ENCODE assay signal across 15 cellular contexts in genomic region chr2:9641641-9642040, GRCh38. TPM values are rescaled to one million over a fixed set of nuclear protein-coding genes. Genes with fewer than 3 reads are reported as not detected.
A peak's percentile ranks its signal among the peaks of the same experiment; 100 is the strongest.
DNase-seq lines count a peak whose midpoint lies in the region; ATAC-seq and TF ChIP-seq lines count a peak whose summit lies in the region.
"Had no signal": no experiment of that assay in that cellular context is flagged by ENCODE, and none has a peak within 500 bp of the region (broad histone marks: within the 10 kb centered on the region; RNA-seq: fewer than 3 reads in every experiment).

No MANE protein-coding gene starts in this region.

- H2BK12ac ChIP-seq in neuronal stem cell (ENCODE audit: low read length): no peak overlapping the region

- no peaks in the 10 kb centered on the region for H3K9me3 ChIP-seq in neuronal stem cell (replicated peaks in 1 of 2; ENCODE audit: control insufficient read depth in 2 of 2, insufficient read depth in 1 of 2, low read depth in 1 of 2, low read length in 2 of 2)
- H3K9me3 ChIP-seq: ovary had no signal

- no peak overlapping the region for H2BK15ac ChIP-seq in neuronal stem cell (ENCODE audit: low read length)

- no peak overlapping the region for H4K8ac ChIP-seq in neuronal stem cell (ENCODE audit: low read depth, low read length)

- CTCF ChIA-PET in activated CD4-positive, alpha-beta T cell treated with anti-CD3 and anti-CD28 coated beads, Interleukin-2, amount 10 ng/mL, durations not matched to agents 7 days and 5 days (lab: Charles Lee): interaction anchor here (1.0 kb wide), 1 partner anchor 16 kb away, joined by 3 read pairs; no protein-coding TSS in a partner anchor

- H4K91ac ChIP-seq in neuronal stem cell (ENCODE audit: low read depth, low read length, poor library complexity): no peak overlapping the region

- no peaks in the 10 kb centered on the region for H3K36me3 ChIP-seq in neuronal stem cell (replicated peaks in 1 of 2; ENCODE audit: control insufficient read depth in 2 of 2, insufficient read depth in 2 of 2, low read length in 2 of 2)
- H3K36me3 ChIP-seq: ovary had no signal

- no peaks in the 10 kb centered on the region for H3K79me1 ChIP-seq in neuronal stem cell (ENCODE audit: low read depth, low read length)

- no peak overlapping the region for H3K9ac ChIP-seq in neuronal stem cell (ENCODE audit: low read depth, low read length, poor library complexity)

- H3K4ac ChIP-seq in neuronal stem cell (ENCODE audit: low read length): no peak overlapping the region

- no CpG with 5 or more reads among the region's 4 CpGs for WGBS in neuronal stem cell (ENCODE audit: extremely low coverage in 2 of 2, insufficient read length in 2 of 2, insufficient replicate concordance in 1 of 2), 2 donors

- no peak overlapping the region for H3K4me3 ChIP-seq in neuronal stem cell (ENCODE audit: low read length in 2 of 2)
- H3K4me3 ChIP-seq: ovary had no signal

- H3K27me3 Mint-ChIP-seq in activated CD4-positive, alpha-beta T cell treated with anti-CD3 and anti-CD28 coated beads, Interleukin-2, amount 10 ng/mL, durations not matched to agents 7 days and 5 days: peaks cover 10% of the 10 kb centered on the region

- peak; percentile 45 for DNase-seq in activated CD4-positive, alpha-beta T cell treated with anti-CD3 and anti-CD28 coated beads, Interleukin-2, amount 10 ng/mL, durations not matched to agents 7 days and 5 days
- no peak for DNase-seq in activated CD4-positive, alpha-beta T cell treated with anti-CD3 and anti-CD28 coated beads, Interleukin-2, amount 50 U/mL, for 1 hour
- DNase-seq in T-helper 22 cell (ENCODE audit: low read depth) (peak; percentile 11), islet precursor cell (peak; percentile 7), neuronal stem cell (ENCODE audit: low spot score) (no peak)
- no peak for DNase-seq in central memory CD4-positive, alpha-beta T cell
- DNase-seq: hypothalamus, KBM-7, NCI-H1417 treated with DMSO at 0.1 percent for 48 hours, NCI-H2227 treated with DMSO at 0.1 percent for 48 hours, ovary had no signal

- no peak overlapping the region for H3K23ac ChIP-seq in neuronal stem cell (ENCODE audit: low read depth, low read length, poor library complexity)

- H3K36me3 Mint-ChIP-seq in activated CD4-positive, alpha-beta T cell treated with anti-CD3 and anti-CD28 coated beads, Interleukin-2, amount 10 ng/mL, durations not matched to agents 7 days and 5 days (ENCODE audit: low read depth): no peaks in the 10 kb centered on the region
- H3K36me3 Mint-ChIP-seq: brain had no signal

- peaks cover 0 to 17% (median 0%) of the 10 kb centered on the region in 3 experiments for H3K27me3 ChIP-seq in neuronal stem cell (ENCODE audit: control insufficient read depth in 3 of 3, insufficient read depth in 3 of 3, low read depth in 1 of 3, low read length in 3 of 3)
- H3K27me3 ChIP-seq: ovary had no signal

- no peaks in the 10 kb centered on the region for H3K9me3 Mint-ChIP-seq in activated CD4-positive, alpha-beta T cell treated with anti-CD3 and anti-CD28 coated beads, Interleukin-2, amount 10 ng/mL, durations not matched to agents 7 days and 5 days

- H3K14ac ChIP-seq in neuronal stem cell (ENCODE audit: low read length): no peak overlapping the region

- H3K27ac ChIP-seq in neuronal stem cell (replicated peaks; ENCODE audit: low read length): no peak overlapping the region
- H3K27ac ChIP-seq: HL-60, ovary had no signal

- no peak overlapping the region for H3K4me2 ChIP-seq in neuronal stem cell (ENCODE audit: insufficient read depth, low read length, poor library complexity, severe bottlenecking)

- H2BK5ac ChIP-seq in neuronal stem cell (ENCODE audit: low read length): no peak overlapping the region

- peak overlapping the region; percentile 71 for H3K27ac Mint-ChIP-seq in activated CD4-positive, alpha-beta T cell treated with anti-CD3 and anti-CD28 coated beads, Interleukin-2, amount 10 ng/mL, durations not matched to agents 7 days and 5 days
- H3K27ac Mint-ChIP-seq: brain had no signal

- H3K4me1 ChIP-seq in neuronal stem cell (ENCODE audit: control insufficient read depth in 2 of 2, insufficient read depth in 1 of 2, low read depth in 1 of 2, low read length in 2 of 2): peaks cover 15 to 20% of the 10 kb centered on the region in 2 donors

- H3K18ac ChIP-seq in neuronal stem cell (ENCODE audit: low read length): no peak overlapping the region

- no peak overlapping the region for H2BK120ac ChIP-seq in neuronal stem cell (ENCODE audit: low read depth, low read length)

- peaks cover 34% of the 10 kb centered on the region for H3K4me1 Mint-ChIP-seq in activated CD4-positive, alpha-beta T cell treated with anti-CD3 and anti-CD28 coated beads, Interleukin-2, amount 10 ng/mL, durations not matched to agents 7 days and 5 days

- no peak for TF ChIP-seq POLR2A in GM18505 (IDR thresholded peaks at IDR 0.05; ENCODE audit: borderline replicate concordance, extremely low read depth, insufficient read depth, insufficient read length)

- H2AK5ac ChIP-seq in neuronal stem cell (ENCODE audit: low read depth, low read length): no peak overlapping the region

- POLR2A ChIA-PET in activated CD4-positive, alpha-beta T cell treated with anti-CD3 and anti-CD28 coated beads, Interleukin-2, amount 10 ng/mL, durations not matched to agents 7 days and 5 days (lab: Charles Lee): no interaction called here

- peak overlapping the region; percentile 43 for H3K4me3 Mint-ChIP-seq in activated CD4-positive, alpha-beta T cell treated with anti-CD3 and anti-CD28 coated beads, Interleukin-2, amount 10 ng/mL, durations not matched to agents 7 days and 5 days
- H3K4me3 Mint-ChIP-seq: brain had no signal

- ATAC-seq in GM18505 (IDR thresholded peaks at IDR 0.05; ENCODE audit: unreplicated experiment) (peak; percentile 54), HG02571 (IDR thresholded peaks at IDR 0.05; ENCODE audit: unreplicated experiment) (no peak)

- H2AFZ ChIP-seq in neuronal stem cell (ENCODE audit: low read length): no peak overlapping the region

RNA-seq across cellular contexts. Expression of gene YWHAQ, which starts 10.8 kb away (rescaled TPM):
- total RNA-seq in activated CD4-positive, alpha-beta T cell treated with anti-CD3 and anti-CD28 coated beads, Interleukin-2, amount 10 ng/mL, durations not matched to agents 7 days and 5 days: 100 to 1,000 TPM; 308 to 322 TPM
- 433 TPM for polyA plus RNA-seq in neuronal stem cell (2013, experiment 1 of 2)
- polyA plus RNA-seq in neuronal stem cell (2013, experiment 2 of 2): 430 TPM

Comparison
In these comparisons a context has a peak if more than half of its experiments do, and no peak if none do; other contexts are left out.
1. DNase-seq: peak in activated CD4-positive, alpha-beta T cell treated with anti-CD3 and anti-CD28 coated beads, Interleukin-2, amount 10 ng/mL, durations not matched to agents 7 days and 5 days (single experiment), T-helper 22 cell (single experiment) and islet precursor cell (single experiment); none in activated CD4-positive, alpha-beta T cell treated with anti-CD3 and anti-CD28 coated beads, Interleukin-2, amount 50 U/mL, for 1 hour (single experiment), neuronal stem cell (single experiment) and central memory CD4-positive, alpha-beta T cell (single experiment).